Comparison of ENCODE assay signal across 2 cellular contexts in genomic region chr12:96221391-96221790, GRCh38.
TF ChIP-seq lines count a peak whose summit lies in the region.

No MANE protein-coding gene starts in this region.

TF ChIP-seq in A549, 52 proteins besides CTCF, POLR2A, EP300 and RAD21:
- TF ChIP-seq FOSL2 (IDR thresholded peaks at IDR 0.05) (no peak), FOSL2 (CRISPR knock-in tag; IDR thresholded peaks at IDR 0.05) (no peak), NR3C1 (IDR thresholded peaks at IDR 0.05) (no peak), MYC (IDR thresholded peaks at IDR 0.05; ENCODE audit: borderline replicate concordance, low read length) (no peak), USF2 (IDR thresholded peaks at IDR 0.05) (no peak), MAFK (IDR thresholded peaks at IDR 0.05; ENCODE audit: partially characterized antibody) (no peak), ZC3H11A (IDR thresholded peaks at IDR 0.05) (no peak), PHF8 (IDR thresholded peaks at IDR 0.05; ENCODE audit: borderline replicate concordance, low read depth) (no peak), ELK1 (IDR thresholded peaks at IDR 0.05; ENCODE audit: low read depth, low read length) (no peak), RFX5 (IDR thresholded peaks at IDR 0.05) (no peak), HEYL (CRISPR knock-in tag; IDR thresholded peaks at IDR 0.05) (no peak), EHF (CRISPR knock-in tag; IDR thresholded peaks at IDR 0.05) (no peak), KDM5A (IDR thresholded peaks at IDR 0.05) (no peak), MAZ (IDR thresholded peaks at IDR 0.05; ENCODE audit: borderline replicate concordance, low read depth, low read length) (no peak), BCL3 (IDR thresholded peaks at IDR 0.05) (no peak), REST (IDR thresholded peaks at IDR 0.05) (no peak), EHMT2 (IDR thresholded peaks at IDR 0.05; ENCODE audit: low read depth) (no peak), HMGXB4 (CRISPR knock-in tag; IDR thresholded peaks at IDR 0.05; ENCODE audit: borderline replicate concordance) (no peak), E2F6 (IDR thresholded peaks at IDR 0.05; ENCODE audit: borderline replicate concordance, low read depth) (no peak), ZSCAN20 (CRISPR knock-in tag; IDR thresholded peaks at IDR 0.05) (no peak), HOXB13 (CRISPR knock-in tag; IDR thresholded peaks at IDR 0.05; ENCODE audit: low read depth) (no peak)
TF ChIP-seq in A549: peak in this region for 0.

TF ChIP-seq in HEK293T, 16 proteins besides CTCF, POLR2A, EP300 and RAD21 (continued from another document):
- TF ChIP-seq HDGF (IDR thresholded peaks at IDR 0.05; ENCODE audit: borderline replicate concordance), result no peak
TF ChIP-seq in HEK293T: peak in this region for 0.
